1 cellular context compared by ENCODE assay signal in the genomic region with DNA sequence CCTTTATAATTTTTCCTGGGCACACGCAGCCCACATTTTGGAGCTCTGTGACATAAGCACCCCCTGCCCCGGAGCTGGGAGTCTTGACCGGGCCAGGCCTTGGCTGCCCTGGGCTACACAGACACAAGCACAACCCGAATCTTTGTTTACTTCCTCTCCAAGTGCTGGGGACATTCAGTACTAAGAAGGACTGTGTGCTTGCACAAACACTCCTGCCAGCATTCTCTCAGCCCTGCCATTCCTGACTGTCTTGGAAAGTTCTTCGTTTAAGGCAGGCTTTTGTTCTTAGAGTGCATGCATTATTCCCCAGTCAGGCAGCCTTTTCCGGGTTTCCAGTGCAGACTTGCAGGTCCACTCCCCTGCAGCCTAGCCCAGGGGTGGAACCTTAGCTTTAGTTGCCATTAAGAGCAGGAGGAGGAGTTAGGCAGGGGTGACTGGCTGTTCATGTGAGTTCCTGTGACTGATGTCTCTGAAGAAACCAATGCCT.
TF ChIP-seq lines count a peak whose summit lies in the region.

No MANE protein-coding gene starts in this region.

TF ChIP-seq in GM12878, 131 proteins besides CTCF, POLR2A, EP300 and RAD21 (continued from another document):
- TF ChIP-seq ZBTB11 (CRISPR knock-in tag; IDR thresholded peaks at IDR 0.05) = peak; percentile 50
- TF ChIP-seq YY1 (IDR thresholded peaks at IDR 0.05; ENCODE audit: low read depth, low read length) = no peak
- peak; percentile 70; the same call in 1 of the 2 replicates for TF ChIP-seq ZSCAN29 (IDR thresholded peaks at IDR 0.05)
- TF ChIP-seq ZBTB40 (IDR thresholded peaks at IDR 0.05; ENCODE audit: borderline replicate concordance) = peak; percentile 20; the same call in 1 of the 2 replicates
- no peak for TF ChIP-seq ETV6 (conservative IDR thresholded peaks at IDR 0.05 in 1 of 2, IDR thresholded peaks at IDR 0.05 in 1 of 2; ENCODE audit: borderline replicate concordance in 1 of 2, low read depth in 1 of 2)
